In the genomic region with DNA sequence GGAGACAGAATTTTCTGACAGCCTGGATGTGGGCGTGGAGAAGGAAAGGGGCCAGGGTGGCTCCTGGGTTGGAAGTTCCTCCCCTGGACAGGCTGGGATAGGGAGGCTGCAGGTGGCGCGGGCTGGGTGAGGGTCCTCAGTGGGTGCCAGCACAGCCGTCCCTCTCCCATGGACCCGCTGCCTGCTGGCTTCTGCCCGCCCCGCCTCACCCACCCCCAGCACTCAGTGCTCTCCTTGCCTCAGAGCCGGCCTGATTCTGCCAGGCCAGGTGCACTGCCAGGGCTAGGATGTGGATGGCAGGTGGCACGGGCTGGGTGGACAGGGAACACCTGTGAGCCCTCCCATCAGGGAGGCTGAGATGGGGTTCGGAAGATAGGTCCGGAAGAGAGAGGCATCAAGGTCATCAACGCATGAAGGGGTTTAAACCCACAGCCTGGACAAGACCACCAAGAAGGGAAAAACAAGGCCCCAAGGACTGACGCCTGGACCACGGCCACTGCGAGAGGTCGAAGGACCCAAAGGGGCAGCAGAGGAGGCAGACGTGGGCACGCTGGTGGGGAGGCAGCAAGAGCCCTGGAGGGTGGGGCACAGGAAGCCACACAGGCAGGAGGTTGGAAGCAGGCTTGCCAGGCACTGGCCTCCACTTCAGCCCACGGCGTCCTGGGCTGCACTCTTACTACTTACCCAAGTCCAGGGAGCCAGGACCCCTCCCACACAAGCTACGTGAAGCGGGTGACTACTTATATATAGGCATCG, we compare ENCODE assay signal across 16 cellular contexts.
A peak's percentile ranks its signal among the peaks of the same experiment; 100 is the strongest.
DNase-seq lines count a peak whose midpoint lies in the region; ATAC-seq, FAIRE-seq and TF ChIP-seq lines count a peak whose summit lies in the region.
"Had no signal": no experiment of that assay in that cellular context is flagged by ENCODE, and none has a peak within 500 bp of the region (broad histone marks: within the 10 kb centered on the region; RNA-seq: fewer than 3 reads in every experiment).

No MANE protein-coding gene starts in this region.

- H3K79me2 ChIP-seq in HepG2 (ENCODE audit: insufficient read depth, low read length): no peaks in the 10 kb centered on the region
- H3K79me2 ChIP-seq in osteoblast (ENCODE audit: insufficient read depth, low read length): no peaks in the 10 kb centered on the region

- no peaks in the 10 kb centered on the region for H3K9me3 Mint-ChIP-seq in osteocyte (ENCODE audit: unreplicated experiment)

- no peaks in the 10 kb centered on the region for H4K20me1 ChIP-seq in HepG2 (ENCODE audit: insufficient read depth, low read length)
- H4K20me1 ChIP-seq in osteoblast (ENCODE audit: insufficient read depth, low read length): no peaks in the 10 kb centered on the region

- 86% methylated on average over 18 of the region's 23 CpGs for WGBS in HepG2 (ENCODE audit: low lambda C conversion rate)
- 88% methylated on average over 23 of the region's 23 CpGs for WGBS in prostate gland

- peaks cover 62% of the 10 kb centered on the region for H3K27me3 Mint-ChIP-seq in osteocyte (ENCODE audit: unreplicated experiment)

- TF ChIP-seq POLR2A in HepG2 (IDR thresholded peaks at IDR 0.05; ENCODE audit: insufficient read depth in 1 of 2, low read depth in 2 of 2, low read length in 2 of 2) (no peak), GM12891 (IDR thresholded peaks at IDR 0.05; ENCODE audit: low read depth, low read length) (no peak), prostate gland (IDR thresholded peaks at IDR 0.05) (no peak)

- H3K9me3 ChIP-seq in left ventricle myocardium inferior (replicated peaks) (no peaks in the 10 kb centered on the region), HepG2 (ENCODE audit: low read length) (no peaks in the 10 kb centered on the region), osteoblast (ENCODE audit: low read depth, low read length) (no peaks in the 10 kb centered on the region), prostate gland (no peaks in the 10 kb centered on the region)

- no peak overlapping the region for H3K4me3 Mint-ChIP-seq in osteocyte (ENCODE audit: unreplicated experiment)
- H3K4me3 Mint-ChIP-seq: CD4-positive, CD25-positive, alpha-beta regulatory T cell had no signal

- peaks cover 7% of the 10 kb centered on the region for H3K4me1 Mint-ChIP-seq in osteocyte (ENCODE audit: unreplicated experiment)

- H3K9ac ChIP-seq in HepG2 (ENCODE audit: insufficient read depth, low read depth, low read length): no peak overlapping the region
- H3K9ac ChIP-seq: GM23248 had no signal

- no peak overlapping the region for H3K4me3 ChIP-seq in left ventricle myocardium inferior
- no peak overlapping the region for H3K4me3 ChIP-seq in HepG2 (replicated peaks in 1 of 3; ENCODE audit: insufficient read depth in 1 of 3, low read depth in 2 of 3, low read length in 3 of 3)
- H3K4me3 ChIP-seq in osteoblast (ENCODE audit: insufficient read depth, low read length): no peak overlapping the region
- H3K4me3 ChIP-seq in prostate gland: no peak overlapping the region
- H3K4me3 ChIP-seq: GM23248 had no signal

- TF ChIP-seq EP300 in HepG2 (IDR thresholded peaks at IDR 0.05; ENCODE audit: low read depth in 2 of 2, low read length in 2 of 2): no peak
- no peak for TF ChIP-seq EP300 in HepG2 (CRISPR knock-in tag; IDR thresholded peaks at IDR 0.05; ENCODE audit: borderline replicate concordance)

- TF ChIP-seq RAD21 in HepG2 (CRISPR knock-in tag; IDR thresholded peaks at IDR 0.05): no peak

- FAIRE-seq in HepG2 (lab: Jason Lieb, UNC) (no peak), GM12891 (lab: Jason Lieb, UNC) (no peak)
- FAIRE-seq: A204.1, GM18507 had no signal

- in situ Hi-C loops in HepG2 (cut with HindIII; ENCODE audit: extremely low pct_ligation_motif_present, low pct_unique_long_range_greater_than_20kb): no loop called here

- H3K27ac Mint-ChIP-seq in osteocyte (ENCODE audit: unreplicated experiment): no peak overlapping the region

- intact Hi-C loops in Right ventricle myocardium superior (cut with DNase I): no loop called here
- intact Hi-C loops in left ventricle myocardium inferior (cut with micrococcal nuclease): no loop called here
- intact Hi-C loops in HepG2 (cut with micrococcal nuclease; ENCODE audit: unreplicated experiment): no loop called here
- intact Hi-C loops in prostate gland (cut with DNase I): no loop called here

- CTCF ChIA-PET in HepG2 (lab: Yijun Ruan, JAX; ENCODE audit: low intra/inter-chr PET ratio, low total read pairs): no interaction called here

- no peak overlapping the region for H3K4me2 ChIP-seq in HepG2 (ENCODE audit: low read depth, low read length)
- H3K4me2 ChIP-seq in osteoblast (ENCODE audit: insufficient read depth, low read length): no peak overlapping the region

- H3K27ac ChIP-seq in left ventricle myocardium inferior (replicated peaks): no peak overlapping the region
- no peak overlapping the region for H3K27ac ChIP-seq in HepG2 (ENCODE audit: extremely low read length, insufficient read depth, low read length)
- H3K27ac ChIP-seq in osteoblast (ENCODE audit: low read depth, low read length): no peak overlapping the region
- no peak overlapping the region for H3K27ac ChIP-seq in prostate gland
- H3K27ac ChIP-seq: GM23248 had no signal

- H3K36me3 Mint-ChIP-seq in osteocyte (ENCODE audit: unreplicated experiment): peaks cover 2% of the 10 kb centered on the region
- H3K36me3 Mint-ChIP-seq: CD4-positive, CD25-positive, alpha-beta regulatory T cell had no signal

- H3K27me3 ChIP-seq in left ventricle myocardium inferior (ENCODE audit: low read depth): peaks cover 6% of the 10 kb centered on the region
- H3K27me3 ChIP-seq in HepG2 (ENCODE audit: control insufficient read depth in 1 of 2, insufficient read depth in 2 of 2, low read length in 2 of 2): peaks cover 0 to 3% of the 10 kb centered on the region in 2 experiments; a peak in 2 of 5 replicates
- H3K27me3 ChIP-seq in osteoblast (ENCODE audit: insufficient read depth, low read length): no peaks in the 10 kb centered on the region
- H3K27me3 ChIP-seq in prostate gland (replicated peaks; ENCODE audit: insufficient read depth): no peaks in the 10 kb centered on the region

- no TSS peak for BruUV-seq in HepG2 (replicated peaks; lab: Mats Ljungman, UMichigan)

- POLR2A ChIA-PET in HepG2 (lab: Yijun Ruan, JAX): no interaction called here

- no peak for DNase-seq in Right ventricle myocardium superior
- DNase-seq in left ventricle myocardium inferior: no peak
- no peak for DNase-seq in HepG2 (ENCODE audit: low spot score)
- DNase-seq in osteocyte (ENCODE audit: extremely low spot score, unreplicated experiment): peak; percentile 63
- DNase-seq in GM12891 (ENCODE audit: insufficient read length, low spot score): no peak
- no peak for DNase-seq in T-helper 9 cell
- no peak for DNase-seq in osteoblast (ENCODE audit: insufficient read length, low spot score, missing footprints)
- no peak for DNase-seq in prostate gland (ENCODE audit: low spot score)
- DNase-seq: CD4-positive, CD25-positive, alpha-beta regulatory T cell; DMS53; GM23248; NCI-H1417 treated with DMSO at 0.1 percent for 48 hours; NCI-H2029 treated with DMSO at 0.1 percent for 48 hours; NCI-H510A had no signal

- ATAC-seq in Right ventricle myocardium superior (ENCODE audit: poor library complexity): peak; percentile 11
- ATAC-seq in HepG2: peak; percentile 10; the same call in 1 of the 3 replicates

- no peaks in the 10 kb centered on the region for H3K36me3 ChIP-seq in left ventricle myocardium inferior
- H3K36me3 ChIP-seq in HepG2 (replicated peaks in 1 of 2; ENCODE audit: control insufficient read depth in 1 of 2, insufficient read depth in 2 of 2, low read length in 2 of 2): no peaks in the 10 kb centered on the region
- H3K36me3 ChIP-seq in osteoblast (ENCODE audit: insufficient read depth, low read length): no peaks in the 10 kb centered on the region
- H3K36me3 ChIP-seq in prostate gland: no peaks in the 10 kb centered on the region

- H2AFZ ChIP-seq in HepG2 (ENCODE audit: low read length) (no peak overlapping the region), osteoblast (ENCODE audit: low read length) (no peak overlapping the region)
- H2AFZ ChIP-seq: GM23248 had no signal

- H3K4me1 ChIP-seq in left ventricle myocardium inferior (peaks cover 8% of the 10 kb centered on the region), HepG2 (ENCODE audit: insufficient read depth, low read length) (peaks cover 49% of the 10 kb centered on the region), osteoblast (ENCODE audit: insufficient read depth, low read length) (no peaks in the 10 kb centered on the region), prostate gland (replicated peaks) (no peaks in the 10 kb centered on the region)

- no peak for TF ChIP-seq CTCF in left ventricle myocardium inferior (IDR thresholded peaks at IDR 0.05; ENCODE audit: borderline replicate concordance)
- no peak for TF ChIP-seq CTCF in HepG2 (CRISPR knock-in tag; IDR thresholded peaks at IDR 0.05)
- TF ChIP-seq CTCF in osteocyte (IDR thresholded peaks at IDR 0.05): no peak
- TF ChIP-seq CTCF in osteoblast (IDR thresholded peaks at IDR 0.05; ENCODE audit: extremely low read depth, low read depth, low read length): no peak
- no peak for TF ChIP-seq CTCF in prostate gland (IDR thresholded peaks at IDR 0.05)

TF ChIP-seq in HepG2, 621 proteins besides CTCF, POLR2A, EP300 and RAD21 (continues in another document):
- no peak for TF ChIP-seq HIVEP1 (CRISPR knock-in tag; IDR thresholded peaks at IDR 0.05)
- TF ChIP-seq ZFYVE20 (CRISPR knock-in tag; IDR thresholded peaks at IDR 0.05; ENCODE audit: borderline replicate concordance, low read depth): no peak
- no peak for TF ChIP-seq U2AF2 (IDR thresholded peaks at IDR 0.05; ENCODE audit: low read depth, low read length)
- TF ChIP-seq, protein P1, sequence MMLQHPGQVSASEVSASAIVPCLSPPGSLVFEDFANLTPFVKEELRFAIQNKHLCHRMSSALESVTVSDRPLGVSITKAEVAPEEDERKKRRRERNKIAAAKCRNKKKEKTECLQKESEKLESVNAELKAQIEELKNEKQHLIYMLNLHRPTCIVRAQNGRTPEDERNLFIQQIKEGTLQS (CRISPR knock-in tag; IDR thresholded peaks at IDR 0.05): no peak
- TF ChIP-seq SIN3B (IDR thresholded peaks at IDR 0.05; ENCODE audit: low read length): no peak

TF ChIP-seq in GM12891, 5 proteins besides CTCF, POLR2A, EP300 and RAD21:
- TF ChIP-seq POLR2AphosphoS5 (IDR thresholded peaks at IDR 0.05; ENCODE audit: low read depth, low read length) (no peak), PAX5 (IDR thresholded peaks at IDR 0.05; ENCODE audit: insufficient read depth, low read length, severe bottlenecking) (no peak), POU2F2 (IDR thresholded peaks at IDR 0.05; ENCODE audit: low read depth, low read length) (no peak), TAF1 (IDR thresholded peaks at IDR 0.05; ENCODE audit: low read depth, low read length) (no peak)
